ENCODE assay signal across 2 cellular contexts in the genomic region with DNA sequence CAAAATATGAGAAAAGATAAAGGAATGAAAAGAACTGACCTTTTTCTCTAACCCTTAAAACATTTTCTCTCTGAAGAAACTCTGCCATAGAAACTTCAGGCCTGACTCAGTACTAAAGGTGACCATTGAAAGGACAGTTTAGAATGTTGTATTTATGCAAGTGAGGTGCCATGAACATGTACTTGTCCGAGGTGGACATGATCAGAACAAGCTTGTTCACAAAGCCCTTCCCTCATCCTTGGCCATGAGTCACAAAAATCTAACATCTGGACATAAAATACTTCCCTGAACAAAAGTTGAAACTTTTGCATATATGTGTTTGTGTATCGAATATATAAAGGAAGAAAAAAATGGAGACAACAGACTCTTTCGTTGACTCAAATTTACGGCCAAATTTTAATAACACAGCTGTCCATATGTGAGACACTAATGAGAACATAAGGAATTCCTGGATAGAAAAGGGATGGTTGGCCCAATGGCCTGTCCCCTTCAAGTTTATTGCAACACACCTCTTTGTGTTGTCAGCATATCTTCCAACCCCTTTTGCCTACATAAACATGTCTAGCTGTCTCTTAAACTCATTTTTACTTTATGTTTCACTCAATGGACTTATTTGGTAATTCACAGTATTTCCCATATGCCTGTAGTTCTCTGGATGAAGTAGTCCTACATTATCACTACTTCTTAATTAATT.
TF ChIP-seq lines count a peak whose summit lies in the region.

No MANE protein-coding gene starts in this region.

TF ChIP-seq in HepG2, 621 proteins besides CTCF, POLR2A, EP300 and RAD21:
- TF ChIP-seq MAFK (conservative IDR thresholded peaks at IDR 0.05 in 1 of 2, IDR thresholded peaks at IDR 0.05 in 1 of 2; ENCODE audit: low read length in 2 of 2) (peak in 1 of 2 experiments; percentile 34; a peak in 1 of 4 replicates), MAFF (IDR thresholded peaks at IDR 0.05; ENCODE audit: low read depth, low read length) (0 out of 2 replicates have a peak, but pooled peaks have one; percentile 5), CEBPB (IDR thresholded peaks at IDR 0.05; ENCODE audit: borderline replicate concordance, low read depth, low read length) (peak; percentile 42; the same call in 1 of the 2 replicates)
- TF ChIP-seq, protein P1, sequence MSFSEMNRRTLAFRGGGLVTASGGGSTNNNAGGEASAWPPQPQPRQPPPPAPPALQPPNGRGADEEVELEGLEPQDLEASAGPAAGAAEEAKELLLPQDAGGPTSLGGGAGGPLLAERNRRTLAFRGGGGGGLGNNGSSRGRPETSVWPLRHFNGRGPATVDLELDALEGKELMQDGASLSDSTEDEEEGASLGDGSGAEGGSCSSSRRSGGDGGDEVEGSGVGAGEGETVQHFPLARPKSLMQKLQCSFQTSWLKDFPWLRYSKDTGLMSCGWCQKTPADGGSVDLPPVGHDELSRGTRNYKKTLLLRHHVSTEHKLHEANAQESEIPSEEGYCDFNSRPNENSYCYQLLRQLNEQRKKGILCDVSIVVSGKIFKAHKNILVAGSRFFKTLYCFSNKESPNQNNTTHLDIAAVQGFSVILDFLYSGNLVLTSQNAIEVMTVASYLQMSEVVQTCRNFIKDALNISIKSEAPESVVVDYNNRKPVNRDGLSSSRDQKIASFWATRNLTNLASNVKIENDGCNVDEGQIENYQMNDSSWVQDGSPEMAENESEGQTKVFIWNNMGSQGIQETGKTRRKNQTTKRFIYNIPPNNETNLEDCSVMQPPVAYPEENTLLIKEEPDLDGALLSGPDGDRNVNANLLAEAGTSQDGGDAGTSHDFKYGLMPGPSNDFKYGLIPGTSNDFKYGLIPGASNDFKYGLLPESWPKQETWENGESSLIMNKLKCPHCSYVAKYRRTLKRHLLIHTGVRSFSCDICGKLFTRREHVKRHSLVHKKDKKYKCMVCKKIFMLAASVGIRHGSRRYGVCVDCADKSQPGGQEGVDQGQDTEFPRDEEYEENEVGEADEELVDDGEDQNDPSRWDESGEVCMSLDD (CRISPR knock-in tag; IDR thresholded peaks at IDR 0.05; ENCODE audit: borderline replicate concordance), result no peak

TF ChIP-seq in H1, 55 proteins besides CTCF, POLR2A, EP300 and RAD21:
- TF ChIP-seq BACH1 (IDR thresholded peaks at IDR 0.05; ENCODE audit: low read length) (no peak), SIN3A (conservative IDR thresholded peaks at IDR 0.05 in 1 of 2, IDR thresholded peaks at IDR 0.05 in 1 of 2; ENCODE audit: low read depth in 1 of 2, low read length in 2 of 2) (no peak), KDM5A (IDR thresholded peaks at IDR 0.05; ENCODE audit: low read length) (no peak), KDM1A (IDR thresholded peaks at IDR 0.05; ENCODE audit: borderline replicate concordance, low read length) (no peak), MAFK (IDR thresholded peaks at IDR 0.05; ENCODE audit: low read depth, low read length) (no peak), CBX8 (IDR thresholded peaks at IDR 0.05; ENCODE audit: borderline replicate concordance, low read depth, low read length) (no peak), SAP30 (IDR thresholded peaks at IDR 0.05; ENCODE audit: insufficient read depth, insufficient replicate concordance, low read length) (no peak), GABPA (IDR thresholded peaks at IDR 0.05; ENCODE audit: borderline replicate concordance, insufficient read depth, low read length) (no peak), BCL11A (IDR thresholded peaks at IDR 0.05; ENCODE audit: low read depth in 2 of 2, low read length in 2 of 2) (no peak), KDM4A (IDR thresholded peaks at IDR 0.05; ENCODE audit: low read depth, low read length, severe bottlenecking) (no peak), TAF7 (optimal IDR thresholded peaks at IDR 0.05; ENCODE audit: borderline replicate concordance, low read depth, low read length) (no peak), TCF12 (IDR thresholded peaks at IDR 0.05; ENCODE audit: low read depth, low read length) (no peak), TAF1 (IDR thresholded peaks at IDR 0.05; ENCODE audit: low read depth, low read length) (no peak), NANOG (IDR thresholded peaks at IDR 0.05; ENCODE audit: insufficient read depth, low read depth, low read length, poor library complexity, severe bottlenecking) (no peak), FOSL1 (IDR thresholded peaks at IDR 0.05; ENCODE audit: insufficient read depth, low read depth, low read length) (no peak), RXRA (IDR thresholded peaks at IDR 0.05; ENCODE audit: insufficient read depth, low read depth, low read length) (no peak), CBX5 (IDR thresholded peaks at IDR 0.05; ENCODE audit: low read depth, low read length) (no peak)
- TF ChIP-seq, protein P2, sequence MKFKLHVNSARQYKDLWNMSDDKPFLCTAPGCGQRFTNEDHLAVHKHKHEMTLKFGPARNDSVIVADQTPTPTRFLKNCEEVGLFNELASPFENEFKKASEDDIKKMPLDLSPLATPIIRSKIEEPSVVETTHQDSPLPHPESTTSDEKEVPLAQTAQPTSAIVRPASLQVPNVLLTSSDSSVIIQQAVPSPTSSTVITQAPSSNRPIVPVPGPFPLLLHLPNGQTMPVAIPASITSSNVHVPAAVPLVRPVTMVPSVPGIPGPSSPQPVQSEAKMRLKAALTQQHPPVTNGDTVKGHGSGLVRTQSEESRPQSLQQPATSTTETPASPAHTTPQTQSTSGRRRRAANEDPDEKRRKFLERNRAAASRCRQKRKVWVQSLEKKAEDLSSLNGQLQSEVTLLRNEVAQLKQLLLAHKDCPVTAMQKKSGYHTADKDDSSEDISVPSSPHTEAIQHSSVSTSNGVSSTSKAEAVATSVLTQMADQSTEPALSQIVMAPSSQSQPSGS (IDR thresholded peaks at IDR 0.05; ENCODE audit: low read length), result no peak
- TF ChIP-seq, protein P3, sequence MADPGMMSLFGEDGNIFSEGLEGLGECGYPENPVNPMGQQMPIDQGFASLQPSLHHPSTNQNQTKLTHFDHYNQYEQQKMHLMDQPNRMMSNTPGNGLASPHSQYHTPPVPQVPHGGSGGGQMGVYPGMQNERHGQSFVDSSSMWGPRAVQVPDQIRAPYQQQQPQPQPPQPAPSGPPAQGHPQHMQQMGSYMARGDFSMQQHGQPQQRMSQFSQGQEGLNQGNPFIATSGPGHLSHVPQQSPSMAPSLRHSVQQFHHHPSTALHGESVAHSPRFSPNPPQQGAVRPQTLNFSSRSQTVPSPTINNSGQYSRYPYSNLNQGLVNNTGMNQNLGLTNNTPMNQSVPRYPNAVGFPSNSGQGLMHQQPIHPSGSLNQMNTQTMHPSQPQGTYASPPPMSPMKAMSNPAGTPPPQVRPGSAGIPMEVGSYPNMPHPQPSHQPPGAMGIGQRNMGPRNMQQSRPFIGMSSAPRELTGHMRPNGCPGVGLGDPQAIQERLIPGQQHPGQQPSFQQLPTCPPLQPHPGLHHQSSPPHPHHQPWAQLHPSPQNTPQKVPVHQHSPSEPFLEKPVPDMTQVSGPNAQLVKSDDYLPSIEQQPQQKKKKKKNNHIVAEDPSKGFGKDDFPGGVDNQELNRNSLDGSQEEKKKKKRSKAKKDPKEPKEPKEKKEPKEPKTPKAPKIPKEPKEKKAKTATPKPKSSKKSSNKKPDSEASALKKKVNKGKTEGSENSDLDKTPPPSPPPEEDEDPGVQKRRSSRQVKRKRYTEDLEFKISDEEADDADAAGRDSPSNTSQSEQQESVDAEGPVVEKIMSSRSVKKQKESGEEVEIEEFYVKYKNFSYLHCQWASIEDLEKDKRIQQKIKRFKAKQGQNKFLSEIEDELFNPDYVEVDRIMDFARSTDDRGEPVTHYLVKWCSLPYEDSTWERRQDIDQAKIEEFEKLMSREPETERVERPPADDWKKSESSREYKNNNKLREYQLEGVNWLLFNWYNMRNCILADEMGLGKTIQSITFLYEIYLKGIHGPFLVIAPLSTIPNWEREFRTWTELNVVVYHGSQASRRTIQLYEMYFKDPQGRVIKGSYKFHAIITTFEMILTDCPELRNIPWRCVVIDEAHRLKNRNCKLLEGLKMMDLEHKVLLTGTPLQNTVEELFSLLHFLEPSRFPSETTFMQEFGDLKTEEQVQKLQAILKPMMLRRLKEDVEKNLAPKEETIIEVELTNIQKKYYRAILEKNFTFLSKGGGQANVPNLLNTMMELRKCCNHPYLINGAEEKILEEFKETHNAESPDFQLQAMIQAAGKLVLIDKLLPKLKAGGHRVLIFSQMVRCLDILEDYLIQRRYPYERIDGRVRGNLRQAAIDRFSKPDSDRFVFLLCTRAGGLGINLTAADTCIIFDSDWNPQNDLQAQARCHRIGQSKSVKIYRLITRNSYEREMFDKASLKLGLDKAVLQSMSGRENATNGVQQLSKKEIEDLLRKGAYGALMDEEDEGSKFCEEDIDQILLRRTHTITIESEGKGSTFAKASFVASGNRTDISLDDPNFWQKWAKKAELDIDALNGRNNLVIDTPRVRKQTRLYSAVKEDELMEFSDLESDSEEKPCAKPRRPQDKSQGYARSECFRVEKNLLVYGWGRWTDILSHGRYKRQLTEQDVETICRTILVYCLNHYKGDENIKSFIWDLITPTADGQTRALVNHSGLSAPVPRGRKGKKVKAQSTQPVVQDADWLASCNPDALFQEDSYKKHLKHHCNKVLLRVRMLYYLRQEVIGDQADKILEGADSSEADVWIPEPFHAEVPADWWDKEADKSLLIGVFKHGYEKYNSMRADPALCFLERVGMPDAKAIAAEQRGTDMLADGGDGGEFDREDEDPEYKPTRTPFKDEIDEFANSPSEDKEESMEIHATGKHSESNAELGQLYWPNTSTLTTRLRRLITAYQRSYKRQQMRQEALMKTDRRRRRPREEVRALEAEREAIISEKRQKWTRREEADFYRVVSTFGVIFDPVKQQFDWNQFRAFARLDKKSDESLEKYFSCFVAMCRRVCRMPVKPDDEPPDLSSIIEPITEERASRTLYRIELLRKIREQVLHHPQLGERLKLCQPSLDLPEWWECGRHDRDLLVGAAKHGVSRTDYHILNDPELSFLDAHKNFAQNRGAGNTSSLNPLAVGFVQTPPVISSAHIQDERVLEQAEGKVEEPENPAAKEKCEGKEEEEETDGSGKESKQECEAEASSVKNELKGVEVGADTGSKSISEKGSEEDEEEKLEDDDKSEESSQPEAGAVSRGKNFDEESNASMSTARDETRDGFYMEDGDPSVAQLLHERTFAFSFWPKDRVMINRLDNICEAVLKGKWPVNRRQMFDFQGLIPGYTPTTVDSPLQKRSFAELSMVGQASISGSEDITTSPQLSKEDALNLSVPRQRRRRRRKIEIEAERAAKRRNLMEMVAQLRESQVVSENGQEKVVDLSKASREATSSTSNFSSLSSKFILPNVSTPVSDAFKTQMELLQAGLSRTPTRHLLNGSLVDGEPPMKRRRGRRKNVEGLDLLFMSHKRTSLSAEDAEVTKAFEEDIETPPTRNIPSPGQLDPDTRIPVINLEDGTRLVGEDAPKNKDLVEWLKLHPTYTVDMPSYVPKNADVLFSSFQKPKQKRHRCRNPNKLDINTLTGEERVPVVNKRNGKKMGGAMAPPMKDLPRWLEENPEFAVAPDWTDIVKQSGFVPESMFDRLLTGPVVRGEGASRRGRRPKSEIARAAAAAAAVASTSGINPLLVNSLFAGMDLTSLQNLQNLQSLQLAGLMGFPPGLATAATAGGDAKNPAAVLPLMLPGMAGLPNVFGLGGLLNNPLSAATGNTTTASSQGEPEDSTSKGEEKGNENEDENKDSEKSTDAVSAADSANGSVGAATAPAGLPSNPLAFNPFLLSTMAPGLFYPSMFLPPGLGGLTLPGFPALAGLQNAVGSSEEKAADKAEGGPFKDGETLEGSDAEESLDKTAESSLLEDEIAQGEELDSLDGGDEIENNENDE (IDR thresholded peaks at IDR 0.05; ENCODE audit: insufficient replicate concordance, low read length), result no peak
